Comparison of ENCODE assay signal across 19 cellular contexts in the genomic region with DNA sequence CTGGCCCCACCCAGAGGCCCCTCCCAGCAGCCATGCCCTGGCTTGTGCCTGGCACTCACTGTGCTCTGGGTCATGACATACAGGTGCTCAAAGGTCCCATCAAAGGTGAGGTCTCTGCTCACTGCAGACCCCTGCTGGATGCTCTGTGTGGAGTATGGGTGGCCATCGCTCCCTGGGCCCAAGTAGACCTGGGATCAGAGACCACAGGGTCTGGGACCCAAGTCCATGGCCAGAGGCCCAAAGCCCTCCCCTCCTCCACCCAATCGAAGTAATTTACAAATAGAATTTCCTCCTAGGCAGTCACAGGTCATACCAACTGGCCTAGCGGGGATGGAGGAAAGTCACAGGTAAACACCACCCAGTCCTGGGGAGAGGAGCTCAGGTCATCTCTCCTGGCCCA. TPM values are rescaled to one million over a fixed set of nuclear protein-coding genes. Genes with fewer than 3 reads are reported as not detected.
A peak's percentile ranks its signal among the peaks of the same experiment; 100 is the strongest.
DNase-seq lines count a peak whose midpoint lies in the region; ATAC-seq and TF ChIP-seq lines count a peak whose summit lies in the region.
"Had no signal": no experiment of that assay in that cellular context is flagged by ENCODE, and none has a peak within 500 bp of the region (broad histone marks: within the 10 kb centered on the region; RNA-seq: fewer than 3 reads in every experiment).

No MANE protein-coding gene starts in this region.

- no peak overlapping the region for H2AFZ ChIP-seq in neuronal stem cell (ENCODE audit: low read length)

- WGBS in neuronal stem cell (ENCODE audit: extremely low coverage in 2 of 2, insufficient read length in 2 of 2, insufficient replicate concordance in 1 of 2), 2 donors = no CpG with 5 or more reads among the region's 3 CpGs
- no CpG with 5 or more reads among the region's 3 CpGs for WGBS in gastroesophageal sphincter (ENCODE audit: low coverage in 1 of 2), 2 donors

- H3K9me3 ChIP-seq in neuronal stem cell (replicated peaks in 1 of 2; ENCODE audit: control insufficient read depth in 2 of 2, insufficient read depth in 1 of 2, low read depth in 1 of 2, low read length in 2 of 2) = no peaks in the 10 kb centered on the region
- no peaks in the 10 kb centered on the region for H3K9me3 ChIP-seq in mucosa of descending colon
- H3K9me3 ChIP-seq in gastroesophageal sphincter = no peaks in the 10 kb centered on the region
- H3K9me3 ChIP-seq: Caco-2, right lobe of liver, thoracic aorta had no signal

- peaks cover 8 to 13% of the 10 kb centered on the region in 2 donors for H3K4me1 ChIP-seq in neuronal stem cell (ENCODE audit: control insufficient read depth in 2 of 2, insufficient read depth in 1 of 2, low read depth in 1 of 2, low read length in 2 of 2)
- peaks cover 14% of the 10 kb centered on the region for H3K4me1 ChIP-seq in mucosa of descending colon (ENCODE audit: low read depth)
- H3K4me1 ChIP-seq in gastroesophageal sphincter = peaks cover 0 to 69% (median 32%) of the 10 kb centered on the region in 3 donors

- no peak overlapping the region for H3K14ac ChIP-seq in neuronal stem cell (ENCODE audit: low read length)

- no peak overlapping the region for H2BK120ac ChIP-seq in neuronal stem cell (ENCODE audit: low read depth, low read length)

- no peak overlapping the region for H3K27ac ChIP-seq in brain microvascular endothelial cell
- H3K27ac ChIP-seq in neuronal stem cell (replicated peaks; ENCODE audit: low read length) = no peak overlapping the region
- peak overlapping the region in 1 of 4 donors; percentile 98 for H3K27ac ChIP-seq in gastroesophageal sphincter
- H3K27ac ChIP-seq: right lobe of liver had no signal

- no peaks in the 10 kb centered on the region for H3K27me3 ChIP-seq in brain microvascular endothelial cell (replicated peaks)
- H3K27me3 ChIP-seq in neuronal stem cell (ENCODE audit: control insufficient read depth in 3 of 3, insufficient read depth in 3 of 3, low read depth in 1 of 3, low read length in 3 of 3) = no peaks in the 10 kb centered on the region
- no peaks in the 10 kb centered on the region for H3K27me3 ChIP-seq in gastroesophageal sphincter
- H3K27me3 ChIP-seq: right lobe of liver had no signal

- TF ChIP-seq POLR2A in gastroesophageal sphincter (IDR thresholded peaks at IDR 0.05) = no peak

- H2AK5ac ChIP-seq in neuronal stem cell (ENCODE audit: low read depth, low read length) = no peak overlapping the region

- no peak overlapping the region for H3K4me2 ChIP-seq in neuronal stem cell (ENCODE audit: insufficient read depth, low read length, poor library complexity, severe bottlenecking)

- in situ Hi-C loops in brain microvascular endothelial cell (cut with HindIII; ENCODE audit: low pct_ligation_motif_present, low sequenced_read_pairs) = no loop called here

- TF ChIP-seq CTCF in GM10266 (IDR thresholded peaks at IDR 0.05; ENCODE audit: control insufficient read depth, insufficient read depth, low read depth, missing control alignments) (peak; percentile 23), LNCAP (IDR thresholded peaks at IDR 0.05) (0 out of 2 replicates have a peak, but pooled peaks have one; percentile 13), brain microvascular endothelial cell (IDR thresholded peaks at IDR 0.05; ENCODE audit: low read depth, low read length, missing control alignments) (peak; percentile 18), mucosa of descending colon (IDR thresholded peaks at IDR 0.05) (no peak), gastroesophageal sphincter (IDR thresholded peaks at IDR 0.05) (no peak)

- H3K4ac ChIP-seq in neuronal stem cell (ENCODE audit: low read length) = no peak overlapping the region

- peak overlapping the region; percentile 5 for H2BK5ac ChIP-seq in neuronal stem cell (ENCODE audit: low read length)

- no peak overlapping the region for H2BK12ac ChIP-seq in neuronal stem cell (ENCODE audit: low read length)

- H4K91ac ChIP-seq in neuronal stem cell (ENCODE audit: low read depth, low read length, poor library complexity) = no peak overlapping the region

- H3K79me1 ChIP-seq in neuronal stem cell (ENCODE audit: low read depth, low read length) = peaks cover 71% of the 10 kb centered on the region

- no peak overlapping the region for H4K8ac ChIP-seq in neuronal stem cell (ENCODE audit: low read depth, low read length)

- H2BK15ac ChIP-seq in neuronal stem cell (ENCODE audit: low read length) = no peak overlapping the region

- H3K36me3 ChIP-seq in brain microvascular endothelial cell (replicated peaks) (peaks cover 2% of the 10 kb centered on the region), neuronal stem cell (replicated peaks in 1 of 2; ENCODE audit: control insufficient read depth in 2 of 2, insufficient read depth in 2 of 2, low read length in 2 of 2) (peaks cover 60 to 96% of the 10 kb centered on the region in 2 donors), mucosa of descending colon (ENCODE audit: low read depth) (no peaks in the 10 kb centered on the region), gastroesophageal sphincter (peaks cover 0 to 71% of the 10 kb centered on the region in 2 donors)

- TF ChIP-seq EP300 in gastroesophageal sphincter (IDR thresholded peaks at IDR 0.05) = no peak

- H3K23ac ChIP-seq in neuronal stem cell (ENCODE audit: low read depth, low read length, poor library complexity) = no peak overlapping the region

- DNase-seq in GM10266 (ENCODE audit: extremely low spot score) = no peak
- DNase-seq in brain microvascular endothelial cell = no peak
- no peak for DNase-seq in neuronal stem cell (ENCODE audit: low spot score)
- DNase-seq in DMS114 treated with DMSO at 0.1 percent for 48 hours (lab: John Stamatoyannopoulos, UW; ENCODE audit: unreplicated experiment) = no peak
- no peak for DNase-seq in mucosa of descending colon
- DNase-seq in Right ventricle myocardium superior = no peak
- DNase-seq: activated CD4-positive, alpha-beta T cell treated with anti-CD3 and anti-CD28 coated beads for 4 hours; activated naive CD4-positive, alpha-beta T cell; hippocampal formation; midbrain; NCI-H1048; NCI-H2171 treated with DMSO at 0.1 percent for 48 hours; NCI-H82; right lobe of liver; stimulated activated CD4-positive, alpha-beta T cell treated with anti-CD3 and anti-CD28 coated beads, Interleukin-1b, Interleukin-23, amount 100 ng/mL, for 48 hours had no signal

- H3K18ac ChIP-seq in neuronal stem cell (ENCODE audit: low read length) = no peak overlapping the region

- intact Hi-C loops in mucosa of descending colon (cut with DNase I, micrococcal nuclease) = no loop called here
- intact Hi-C loops in Right ventricle myocardium superior (cut with DNase I) = no loop called here

- ATAC-seq in mucosa of descending colon = no peak
- ATAC-seq in gastroesophageal sphincter = no peak
- ATAC-seq in Right ventricle myocardium superior (ENCODE audit: poor library complexity) = no peak

- H3K9ac ChIP-seq in neuronal stem cell (ENCODE audit: low read depth, low read length, poor library complexity) = no peak overlapping the region

- H3K4me3 ChIP-seq in brain microvascular endothelial cell (ENCODE audit: low read depth, low read length) = no peak overlapping the region
- no peak overlapping the region for H3K4me3 ChIP-seq in neuronal stem cell (ENCODE audit: low read length in 2 of 2)
- no peak overlapping the region for H3K4me3 ChIP-seq in mucosa of descending colon
- no peak overlapping the region for H3K4me3 ChIP-seq in gastroesophageal sphincter
- H3K4me3 ChIP-seq: right lobe of liver, thoracic aorta had no signal

RNA-seq across cellular contexts. Expression of a gene that starts 7.6 kb away (rescaled TPM):
- polyA plus RNA-seq in neuronal stem cell (2013, experiment 1 of 2) = 99.5 TPM
- polyA plus RNA-seq in neuronal stem cell (2013, experiment 2 of 2) = 94.2 TPM
- 100 to 1,000 TPM in 2 of 3 donors, 10 to 100 TPM in 1; 98.1 to 136 (median 127) TPM for total RNA-seq in mucosa of descending colon
- total RNA-seq in gastroesophageal sphincter = 100 to 1,000 TPM; 125 to 186 (median 147) TPM
- total RNA-seq in Right ventricle myocardium superior = 51.3 TPM

RNA-seq across cellular contexts. Expression of a gene that starts 17.6 kb away (rescaled TPM):
- 11.8 TPM for polyA plus RNA-seq in neuronal stem cell (2013, experiment 1 of 2)
- polyA plus RNA-seq in neuronal stem cell (2013, experiment 2 of 2) = 12.2 TPM
- total RNA-seq in mucosa of descending colon (10 to 100 TPM; 13.0 to 15.3 (median 14.8) TPM), gastroesophageal sphincter (10 to 100 TPM; 10.2 to 32.6 (median 26.3) TPM), Right ventricle myocardium superior (11.9 TPM)

RNA-seq across cellular contexts. Expression of a gene that starts 17.8 kb away (rescaled TPM):
- polyA plus RNA-seq in neuronal stem cell (2013, experiment 1 of 2) = 841 TPM
- 834 TPM for polyA plus RNA-seq in neuronal stem cell (2013, experiment 2 of 2)
- total RNA-seq in mucosa of descending colon (100 to 1,000 TPM; 130 to 193 (median 153) TPM), gastroesophageal sphincter (100 to 1,000 TPM; 200 to 329 (median 260) TPM), Right ventricle myocardium superior (237 TPM)

RNA-seq across cellular contexts. Expression of a gene that starts 24.3 kb away (rescaled TPM):
- 12.1 TPM for polyA plus RNA-seq in neuronal stem cell (2013, experiment 1 of 2)
- 12.0 TPM for polyA plus RNA-seq in neuronal stem cell (2013, experiment 2 of 2)
- total RNA-seq in mucosa of descending colon (1 to 10 TPM; 4.5 to 7.2 (median 6.2) TPM), gastroesophageal sphincter (1 to 10 TPM; 3.0 to 6.8 (median 5.2) TPM), Right ventricle myocardium superior (3.2 TPM)

RNA-seq across cellular contexts. Expression of a gene that starts 50.3 kb away (rescaled TPM):
- 0.85 TPM for polyA plus RNA-seq in neuronal stem cell (2013, experiment 1 of 2)
- 0.84 TPM for polyA plus RNA-seq in neuronal stem cell (2013, experiment 2 of 2)
- total RNA-seq in mucosa of descending colon (not detected), gastroesophageal sphincter (not detected), Right ventricle myocardium superior (not detected)
- total RNA-seq: right lobe of liver, thoracic aorta had no signal

Comparison
In these comparisons a context has a peak if more than half of its experiments do, and no peak if none do; other contexts are left out.
1. CTCF ChIP-seq: peak in GM10266 (single experiment), LNCAP (single experiment) and brain microvascular endothelial cell (single experiment); none in mucosa of descending colon (single experiment) and gastroesophageal sphincter (0 of 4).